34 cellular contexts compared by ENCODE assay signal in the genomic region with DNA sequence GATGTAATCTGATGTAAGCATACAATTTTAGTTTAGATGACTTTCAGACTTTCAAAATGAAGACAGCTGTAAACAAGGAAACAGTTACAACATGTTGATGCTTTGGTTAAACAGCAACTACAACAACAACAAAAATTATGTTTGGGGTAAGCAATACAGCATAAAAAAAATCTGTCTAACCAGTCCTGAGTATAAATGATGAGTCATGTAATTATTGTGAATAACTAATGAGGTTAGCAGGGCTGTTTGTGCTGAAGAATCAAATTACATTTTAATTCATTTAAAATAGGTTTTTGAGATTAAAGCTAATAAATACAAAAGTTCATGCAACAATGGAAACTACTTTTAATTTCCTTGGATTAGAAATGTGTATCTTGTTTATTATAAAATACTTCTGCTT.
"Had no signal": no experiment of that assay in that cellular context is flagged by ENCODE, and none has a peak within 500 bp of the region (broad histone marks: within the 10 kb centered on the region; RNA-seq: fewer than 3 reads in every experiment).

No MANE protein-coding gene starts in this region.

- H3K4me2 ChIP-seq: PC-9 had no signal

- H2AFZ ChIP-seq: PC-9 had no signal

- FAIRE-seq: RCC 7860 had no signal

- H3K4me3 Mint-ChIP-seq: T-helper 1 cell treated with Interleukin-12 subunit alpha and Interleukin-12 subunit beta and Interleukin-4 antibody, amounts not matched to agents 30 μg/mL and 1 μg/mL, for 36 hours had no signal

- H3K27ac ChIP-seq: PC-9, RWPE1, SJCRH30, SK-N-MC had no signal

- H3K36me3 ChIP-seq: MG63, SJCRH30 had no signal

- H3K9me3 ChIP-seq: MG63, SJCRH30 had no signal

- H3K27me3 ChIP-seq: MG63, SJCRH30 had no signal

- H3K4me3 ChIP-seq: MG63, PC-9, SJCRH30, SK-N-MC had no signal

- H3K27ac Mint-ChIP-seq: T-helper 1 cell treated with Interleukin-12 subunit alpha and Interleukin-12 subunit beta and Interleukin-4 antibody, amounts not matched to agents 30 μg/mL and 1 μg/mL, for 36 hours had no signal

- ATAC-seq: Panc1, Right ventricle myocardium inferior, SK-N-SH treated with all-trans-retinoic acid at 6 μM for 48 hours had no signal

- H3K4me1 ChIP-seq: SJCRH30 had no signal

- DNase-seq: MG63, NCI-H1048, NCI-H1092 treated with DMSO at 0.1 percent for 48 hours, NCI-H1105 treated with DMSO at 0.1 percent for 48 hours, NCI-H1417, NCI-H1436, NCI-H146, NCI-H1694, NCI-H187, NCI-H1930, NCI-H2029 treated with DMSO at 0.1 percent for 48 hours, NCI-H2081 treated with DMSO at 0.1 percent for 48 hours, NCI-H2107, NCI-H2171, NCI-H226, NCI-H446 treated with DMSO at 0.1 percent for 48 hours, NCI-H510A, NCI-H524, NCI-H526, NCI-H69, NCI-H748 treated with DMSO at 0.1 percent for 48 hours, NCI-H82, PC-9, SHP77, SIG-M5, SJCRH30, T-helper 1 cell had no signal
